Comparison of ENCODE assay signal across 11 cellular contexts in the genomic region with DNA sequence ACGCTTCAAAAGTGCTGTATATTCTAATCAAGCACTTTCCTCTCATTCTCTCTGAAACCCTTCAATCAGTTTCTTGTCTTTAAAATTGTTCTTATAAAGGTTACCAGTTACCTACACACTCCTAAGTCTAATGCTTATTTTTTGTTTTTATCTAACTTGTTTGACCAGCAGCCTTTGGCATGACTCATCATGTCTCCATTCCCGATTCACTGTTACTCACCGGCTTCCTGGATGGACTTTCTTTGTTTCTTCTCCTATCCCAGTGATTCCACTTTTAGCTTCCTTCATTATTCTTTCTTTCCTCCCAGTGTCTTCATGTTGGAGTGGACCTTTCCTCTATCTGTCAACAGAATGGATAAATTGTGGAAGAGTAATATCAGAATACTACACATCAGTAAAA.
DNase-seq lines count a peak whose midpoint lies in the region; ATAC-seq and TF ChIP-seq lines count a peak whose summit lies in the region.
"Had no signal": no experiment of that assay in that cellular context is flagged by ENCODE, and none has a peak within 500 bp of the region (broad histone marks: within the 10 kb centered on the region; RNA-seq: fewer than 3 reads in every experiment).

No MANE protein-coding gene starts in this region.

- H3K23ac ChIP-seq in trophoblast cell (ENCODE audit: low read length): no peak overlapping the region

- no peaks in the 10 kb centered on the region for H3K9me3 Mint-ChIP-seq in glutamatergic neuron (ENCODE audit: unreplicated experiment)
- H3K9me3 Mint-ChIP-seq: central memory CD8-positive, alpha-beta T cell; naive thymus-derived CD8-positive, alpha-beta T cell had no signal

- no peak overlapping the region for H3K4ac ChIP-seq in trophoblast cell (ENCODE audit: low read depth, low read length)

- H3K14ac ChIP-seq in trophoblast cell (ENCODE audit: low read length): no peak overlapping the region

- no peak overlapping the region for H4K91ac ChIP-seq in trophoblast cell (ENCODE audit: low read depth, low read length)

- in situ Hi-C loops in gastrocnemius medialis (cut with MboI; ENCODE audit: low sequenced_read_pairs in 4 of 4): no loop called here

- H3K79me1 ChIP-seq in trophoblast cell (ENCODE audit: low read length): peaks cover 2% of the 10 kb centered on the region

- no peak overlapping the region for H3K4me3 Mint-ChIP-seq in glutamatergic neuron (ENCODE audit: unreplicated experiment)
- H3K4me3 Mint-ChIP-seq: central memory CD8-positive, alpha-beta T cell; naive thymus-derived CD8-positive, alpha-beta T cell had no signal

- no peak for TF ChIP-seq CTCF in gastrocnemius medialis (IDR thresholded peaks at IDR 0.05 in 4 of 5, conservative IDR thresholded peaks at IDR 0.05 in 1 of 5)
- no peak for TF ChIP-seq CTCF in glutamatergic neuron (IDR thresholded peaks at IDR 0.05; ENCODE audit: partially characterized antibody, unreplicated experiment)

- no peaks in the 10 kb centered on the region for H3K36me3 Mint-ChIP-seq in glutamatergic neuron (ENCODE audit: unreplicated experiment)

- no peaks in the 10 kb centered on the region for H3K79me2 ChIP-seq in trophoblast cell (ENCODE audit: control insufficient read depth, insufficient read depth, low read length, poor library complexity)

- TF ChIP-seq POLR2A in gastrocnemius medialis (IDR thresholded peaks at IDR 0.05): no peak

- H3K36me3 ChIP-seq in trophoblast cell (ENCODE audit: control insufficient read depth in 1 of 2, insufficient read depth in 2 of 2, low read length in 2 of 2) (no peaks in the 10 kb centered on the region), gastrocnemius medialis (no peaks in the 10 kb centered on the region)

- intact Hi-C loops in gastrocnemius medialis (cut with DNase I; ENCODE audit: low total_unique reads): no loop called here

- peaks cover 0 to 12% of the 10 kb centered on the region in 2 experiments for H3K4me1 ChIP-seq in trophoblast cell (ENCODE audit: control insufficient read depth in 1 of 2, insufficient read depth in 2 of 2, low read length in 2 of 2)
- H3K4me1 ChIP-seq in gastrocnemius medialis: no peaks in the 10 kb centered on the region

- H2BK12ac ChIP-seq in trophoblast cell (ENCODE audit: low read length): no peak overlapping the region

- WGBS in trophoblast cell (ENCODE audit: extremely low coverage, insufficient coverage, insufficient read length): no CpG with 5 or more reads among the region's 3 CpGs

- ATAC-seq in GM18498 (IDR thresholded peaks at IDR 0.05; ENCODE audit: unreplicated experiment): no peak
- no peak for ATAC-seq in gastrocnemius medialis
- ATAC-seq: naive thymus-derived CD8-positive, alpha-beta T cell had no signal

- peak overlapping the region; percentile 73 for H3K27ac ChIP-seq in trophoblast cell (ENCODE audit: low read depth, low read length)
- no peak overlapping the region for H3K27ac ChIP-seq in gastrocnemius medialis

- H3K4me1 Mint-ChIP-seq in glutamatergic neuron (ENCODE audit: low read depth, unreplicated experiment): no peaks in the 10 kb centered on the region
- H3K4me1 Mint-ChIP-seq: central memory CD8-positive, alpha-beta T cell; naive thymus-derived CD8-positive, alpha-beta T cell had no signal

- H3K18ac ChIP-seq in trophoblast cell (ENCODE audit: low read length): no peak overlapping the region

- no peak overlapping the region for H2BK120ac ChIP-seq in trophoblast cell (ENCODE audit: insufficient read depth, low read length, poor library complexity)

- H3K27me3 Mint-ChIP-seq in glutamatergic neuron (ENCODE audit: unreplicated experiment): peaks cover 2% of the 10 kb centered on the region

- no peak overlapping the region for H4K12ac ChIP-seq in trophoblast cell (ENCODE audit: low read depth, low read length)

- no peak overlapping the region for H3K4me2 ChIP-seq in trophoblast cell (ENCODE audit: low read length)

- H2AK5ac ChIP-seq in trophoblast cell (ENCODE audit: low read length): no peak overlapping the region

- no peaks in the 10 kb centered on the region for H3K27me3 ChIP-seq in trophoblast cell (ENCODE audit: insufficient read depth, low read length)
- H3K27me3 ChIP-seq in gastrocnemius medialis: no peaks in the 10 kb centered on the region

- no peak overlapping the region for H3K27ac Mint-ChIP-seq in glutamatergic neuron (ENCODE audit: unreplicated experiment)
- H3K27ac Mint-ChIP-seq: naive thymus-derived CD8-positive, alpha-beta T cell had no signal

- H3K9ac ChIP-seq in trophoblast cell (ENCODE audit: low read length): no peak overlapping the region

- H3K4me3 ChIP-seq in trophoblast cell (ENCODE audit: low read depth, low read length) (no peak overlapping the region), gastrocnemius medialis (no peak overlapping the region)

- H4K8ac ChIP-seq in trophoblast cell (ENCODE audit: low read depth, low read length): no peak overlapping the region

- DNase-seq in GM03348 (ENCODE audit: low spot score): peak; percentile 73
- DNase-seq in RKO (ENCODE audit: low spot score): peak; percentile 75
- peak; percentile 1 for DNase-seq in fibroblast of peridontal ligament (ENCODE audit: extremely low read depth)
- peak; percentile 37 to 70 for DNase-seq in trophoblast cell
- DNase-seq in NCI-H1048 (lab: John Stamatoyannopoulos, UW): no peak
- DNase-seq in gastrocnemius medialis: no peak
- no peak for DNase-seq in glutamatergic neuron
- DNase-seq: naive thymus-derived CD8-positive, alpha-beta T cell; NCI-H2081 had no signal

- H3K9me3 ChIP-seq in trophoblast cell (ENCODE audit: insufficient read depth, low read depth, low read length): no peaks in the 10 kb centered on the region
- no peaks in the 10 kb centered on the region for H3K9me3 ChIP-seq in gastrocnemius medialis

- no peak overlapping the region for H2BK5ac ChIP-seq in trophoblast cell (ENCODE audit: low read depth, low read length, poor library complexity)

- H2AFZ ChIP-seq in trophoblast cell (ENCODE audit: insufficient read depth, low read length, poor library complexity): no peak overlapping the region

Comparison
In these comparisons a context has a peak if more than half of its experiments do, and no peak if none do; other contexts are left out.
1. DNase-seq: peak in GM03348 (single experiment), RKO (single experiment), fibroblast of peridontal ligament (single experiment) and trophoblast cell (2 of 2); none in NCI-H1048 (single experiment), gastrocnemius medialis (0 of 2) and glutamatergic neuron (single experiment).